8 cellular contexts compared by ENCODE assay signal in the genomic region with DNA sequence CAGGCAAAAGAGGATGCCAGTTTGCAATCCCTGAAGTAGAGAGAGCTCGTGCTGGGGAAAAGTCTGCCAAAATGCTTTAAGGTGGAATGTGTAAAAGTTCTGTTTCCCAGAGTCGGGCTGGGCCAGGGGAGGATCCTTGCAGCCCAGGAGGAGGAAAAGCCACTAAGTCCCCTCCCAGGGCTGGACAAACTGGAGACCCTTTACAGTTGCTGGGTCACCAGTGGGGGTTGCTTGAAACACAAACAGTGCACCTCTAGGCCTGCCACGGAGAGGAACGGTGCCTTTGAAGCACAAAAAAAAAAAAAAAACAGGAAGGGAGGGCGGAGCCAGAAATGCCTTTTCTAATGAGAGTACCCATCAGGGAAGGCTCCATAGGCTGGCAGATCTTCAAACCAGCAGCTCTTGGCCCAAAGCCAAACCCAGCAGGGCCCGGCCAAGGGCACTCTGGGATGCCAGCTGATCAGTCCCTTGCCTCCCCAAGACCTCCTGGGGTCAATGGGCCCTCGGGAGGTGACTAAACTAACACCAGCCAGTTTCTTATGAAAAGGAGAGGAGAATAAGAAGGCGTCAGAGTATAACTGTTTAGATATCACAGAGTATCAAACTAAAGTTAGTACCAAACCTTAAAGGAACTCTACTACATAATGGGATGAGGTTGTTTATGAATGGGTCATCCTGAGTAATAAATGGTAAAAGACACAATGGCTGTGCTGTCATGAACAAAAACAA. TPM values are rescaled to one million over a fixed set of nuclear protein-coding genes. Genes with fewer than 3 reads are reported as not detected.
DNase-seq lines count a peak whose midpoint lies in the region; ATAC-seq and TF ChIP-seq lines count a peak whose summit lies in the region.

No MANE protein-coding gene starts in this region.

- POLR2A ChIA-PET in PC-9 (lab: Charles Lee; ENCODE audit: unreplicated experiment), result interaction anchor here (0.6 to 0.7 kb wide), 3 partner anchors 232 to 854 kb away, joined by 3 to 4 read pairs (median 3); no protein-coding TSS in a partner anchor
- POLR2A ChIA-PET in activated naive CD8-positive, alpha-beta T cell treated with anti-CD3 and anti-CD28 coated beads, Interleukin-2, amount 10 ng/mL, durations not matched to agents 7 days and 5 days (lab: Charles Lee), result interaction anchor here (0.5 to 2.3 kb wide), 8 partner anchors 9 to 218 kb away, joined by 3 to 15 read pairs (median 6); partner anchors contain the start of gene POLR1H

- H3K9ac ChIP-seq in HUES64 (ENCODE audit: low read depth, low read length), result peak overlapping the region; percentile 67; the same call in 1 of the 2 replicates

- peaks cover 35% of the 10 kb centered on the region for H3K4me1 Mint-ChIP-seq in activated naive CD8-positive, alpha-beta T cell treated with anti-CD3 and anti-CD28 coated beads, Interleukin-2, amount 10 ng/mL, durations not matched to agents 7 days and 5 days

- H3K27me3 ChIP-seq in HUES64 (ENCODE audit: insufficient read depth, low read length), result no peaks in the 10 kb centered on the region
- H3K27me3 ChIP-seq in PC-9 (ENCODE audit: insufficient read depth, low read depth), result no peaks in the 10 kb centered on the region
- H3K27me3 ChIP-seq in osteoblast (ENCODE audit: insufficient read depth, low read length), result peaks cover 4% of the 10 kb centered on the region

- DNase-seq in ELR (ENCODE audit: low read depth) (peak; percentile 76), PC-9 (peak; percentile 77 to 89), Right ventricle myocardium inferior (ENCODE audit: missing footprints) (peak; percentile 93), osteoblast (ENCODE audit: insufficient read length, low spot score, missing footprints) (no peak)
- peak; percentile 51 for DNase-seq in activated naive CD8-positive, alpha-beta T cell treated with anti-CD3 and anti-CD28 coated beads, Interleukin-2, amount 10 ng/mL, durations not matched to agents 7 days and 5 days

- peaks cover 36% of the 10 kb centered on the region for H3K4me1 ChIP-seq in HUES64 (ENCODE audit: insufficient read depth, low read length)
- peaks cover 46% of the 10 kb centered on the region for H3K4me1 ChIP-seq in PC-9 (replicated peaks; ENCODE audit: insufficient read depth)
- H3K4me1 ChIP-seq in osteoblast (ENCODE audit: insufficient read depth, low read length), result peaks cover 28% of the 10 kb centered on the region

- H4K20me1 ChIP-seq in PC-9 (ENCODE audit: insufficient read depth) (no peaks in the 10 kb centered on the region), osteoblast (ENCODE audit: insufficient read depth, low read length) (no peaks in the 10 kb centered on the region)

- H3K4me2 ChIP-seq in PC-9 (peak overlapping the region; percentile 83), osteoblast (ENCODE audit: insufficient read depth, low read length) (peak overlapping the region; percentile 82)

- H3K27ac ChIP-seq in HUES64 (ENCODE audit: low read depth, low read length) (peak overlapping the region; percentile 89), PC-9 (peak overlapping the region; percentile 81), osteoblast (ENCODE audit: low read depth, low read length) (peak overlapping the region; percentile 53)

- H3K27ac Mint-ChIP-seq in activated naive CD8-positive, alpha-beta T cell treated with anti-CD3 and anti-CD28 coated beads, Interleukin-2, amount 10 ng/mL, durations not matched to agents 7 days and 5 days, result peak overlapping the region; percentile 97

- intact Hi-C loops in PC-9 (cut with micrococcal nuclease; ENCODE audit: unreplicated experiment), result loop anchor here (1.0 to 5.0 kb wide), 2 partner anchors 40 to 101 kb away; partner anchors contain the start of gene PPP1R11
- intact Hi-C loops in Right ventricle myocardium inferior (cut with DNase I), result no loop called here

- peak; percentile 61 for ATAC-seq in activated naive CD8-positive, alpha-beta T cell treated with anti-CD3 and anti-CD28 coated beads, Interleukin-2, amount 10 ng/mL, durations not matched to agents 7 days and 5 days (ENCODE audit: low read depth)
- peak; percentile 81 for ATAC-seq in Right ventricle myocardium inferior
- ATAC-seq in GM19467 (IDR thresholded peaks at IDR 0.05; ENCODE audit: unreplicated experiment), result no peak
- no peak for ATAC-seq in GM18909 (IDR thresholded peaks at IDR 0.05; ENCODE audit: poor library complexity, unreplicated experiment)

- whole genome bisulfite sequencing in HUES64, result 7% methylated on average over 7 of the region's 8 CpGs

- peak overlapping the region; percentile 89 for H3K4me3 Mint-ChIP-seq in activated naive CD8-positive, alpha-beta T cell treated with anti-CD3 and anti-CD28 coated beads, Interleukin-2, amount 10 ng/mL, durations not matched to agents 7 days and 5 days

- H3K9me3 ChIP-seq in HUES64 (ENCODE audit: insufficient read depth, low read depth, low read length) (no peaks in the 10 kb centered on the region), PC-9 (ENCODE audit: insufficient read depth, low read depth) (no peaks in the 10 kb centered on the region), osteoblast (ENCODE audit: low read depth, low read length) (no peaks in the 10 kb centered on the region)

- CTCF ChIA-PET in PC-9 (lab: Charles Lee), result interaction anchor here (0.6 to 1.0 kb wide), 3 partner anchors 118 to 274 kb away, joined by 3 to 7 read pairs (median 6); no protein-coding TSS in a partner anchor

- H3K9me3 Mint-ChIP-seq in activated naive CD8-positive, alpha-beta T cell treated with anti-CD3 and anti-CD28 coated beads, Interleukin-2, amount 10 ng/mL, durations not matched to agents 7 days and 5 days, result no peaks in the 10 kb centered on the region

- no peaks in the 10 kb centered on the region for H3K36me3 Mint-ChIP-seq in activated naive CD8-positive, alpha-beta T cell treated with anti-CD3 and anti-CD28 coated beads, Interleukin-2, amount 10 ng/mL, durations not matched to agents 7 days and 5 days

- no peaks in the 10 kb centered on the region for H3K27me3 Mint-ChIP-seq in activated naive CD8-positive, alpha-beta T cell treated with anti-CD3 and anti-CD28 coated beads, Interleukin-2, amount 10 ng/mL, durations not matched to agents 7 days and 5 days

- H3K36me3 ChIP-seq in HUES64 (ENCODE audit: insufficient read depth, low read length) (no peaks in the 10 kb centered on the region), PC-9 (ENCODE audit: low read depth) (no peaks in the 10 kb centered on the region), osteoblast (ENCODE audit: insufficient read depth, low read length) (no peaks in the 10 kb centered on the region)

- TSS peak; percentile 64 for BruUV-seq in PC-9 (replicated peaks; lab: Mats Ljungman, UMichigan)

- peak overlapping the region; percentile 46 for H3K4me3 ChIP-seq in HUES64 (ENCODE audit: low read length)
- H3K4me3 ChIP-seq in PC-9, result peak overlapping the region; percentile 50
- H3K4me3 ChIP-seq in osteoblast (ENCODE audit: insufficient read depth, low read length), result peak overlapping the region; percentile 23

- H3K79me2 ChIP-seq in PC-9 (ENCODE audit: low read depth) (no peaks in the 10 kb centered on the region), osteoblast (ENCODE audit: insufficient read depth, low read length) (no peaks in the 10 kb centered on the region)

- TF ChIP-seq CTCF in PC-9 (conservative IDR thresholded peaks at IDR 0.05) (no peak), osteoblast (IDR thresholded peaks at IDR 0.05; ENCODE audit: extremely low read depth, low read depth, low read length) (no peak)

- peak overlapping the region; percentile 70; the same call in 1 of the 2 replicates for H2AFZ ChIP-seq in PC-9
- peak overlapping the region; percentile 68 for H2AFZ ChIP-seq in osteoblast (ENCODE audit: low read length)

- H3F3A ChIP-seq in PC-9 (ENCODE audit: insufficient read depth, low read depth), result peaks cover 37% of the 10 kb centered on the region

- no peaks in the 10 kb centered on the region for H3K9me2 ChIP-seq in PC-9 (ENCODE audit: insufficient read depth)

RNA-seq across cellular contexts. Expression of gene HLA-A, which starts 23.7 kb away (rescaled TPM):
- polyA plus RNA-seq in HUES64 (2013, experiment 1 of 2), result 60.5 TPM
- polyA plus RNA-seq in HUES64 (2013, experiment 2 of 2), result 66.8 TPM
- total RNA-seq in PC-9 (2021) (168 and 261 TPM in 2 replicates), Right ventricle myocardium inferior (249 TPM), osteoblast (268 and 292 TPM in 2 replicates)
- total RNA-seq in activated naive CD8-positive, alpha-beta T cell treated with anti-CD3 and anti-CD28 coated beads, Interleukin-2, amount 10 ng/mL, durations not matched to agents 7 days and 5 days, result 1,000 to 10,000 TPM; 2,013 to 2,035 TPM

Comparison
In these comparisons a context has a peak if more than half of its experiments do, and no peak if none do; other contexts are left out.
1. ATAC-seq: peak in activated naive CD8-positive, alpha-beta T cell treated with anti-CD3 and anti-CD28 coated beads, Interleukin-2, amount 10 ng/mL, durations not matched to agents 7 days and 5 days (single experiment) and Right ventricle myocardium inferior (single experiment); none in GM19467 (single experiment) and GM18909 (single experiment).
2. Peak in every context shown above with its lines, with median percentiles within 50 percentile points of each other: H3K27ac ChIP-seq and H3K4me3 ChIP-seq.